In the genomic region with DNA sequence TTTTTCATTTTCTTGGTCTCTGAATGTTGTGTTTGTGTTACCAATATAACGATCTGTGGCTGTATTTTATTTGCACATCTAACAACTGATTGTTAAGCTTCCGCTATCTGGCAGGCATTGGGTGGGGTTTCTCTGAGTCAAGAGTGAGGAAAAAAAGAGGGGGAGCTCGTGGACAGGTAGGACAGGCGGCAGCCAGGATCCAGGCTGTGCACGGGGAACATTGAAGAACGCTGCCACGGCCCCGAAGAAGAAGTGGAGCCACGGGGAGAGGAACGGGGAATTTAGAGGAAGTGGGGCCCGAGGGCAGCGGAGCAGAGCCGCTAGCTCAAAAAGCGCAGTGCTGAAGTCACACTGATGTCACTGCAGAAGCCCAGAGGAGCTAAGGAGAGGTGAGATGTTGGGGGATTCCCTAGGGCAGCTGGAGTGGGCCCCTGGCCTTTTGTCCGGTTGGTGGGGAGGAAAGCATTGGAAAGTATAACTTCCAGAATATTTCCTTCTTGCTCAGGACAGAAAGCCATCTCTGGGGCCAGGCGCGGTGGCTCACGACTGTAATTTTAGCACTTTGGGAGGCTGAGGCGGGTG, we compare ENCODE assay signal across 9 cellular contexts. TPM values are rescaled to one million over a fixed set of nuclear protein-coding genes. Genes with fewer than 3 reads are reported as not detected.
DNase-seq lines count a peak whose midpoint lies in the region; ATAC-seq lines count a peak whose summit lies in the region.
"Had no signal": no experiment of that assay in that cellular context is flagged by ENCODE, and none has a peak within 500 bp of the region (broad histone marks: within the 10 kb centered on the region; RNA-seq: fewer than 3 reads in every experiment).

No MANE protein-coding gene starts in this region.

- H3K36me3 ChIP-seq in SJCRH30: no peaks in the 10 kb centered on the region
- H3K36me3 ChIP-seq: cardiac muscle cell had no signal

- H3K4me1 Mint-ChIP-seq in activated naive CD8-positive, alpha-beta T cell treated with anti-CD3 and anti-CD28 coated beads, Interleukin-2, amount 50 U/mL, for 24 hours: peaks cover 25% of the 10 kb centered on the region

- peak; percentile 58 for ATAC-seq in HG03064 (IDR thresholded peaks at IDR 0.05; ENCODE audit: low read depth, unreplicated experiment)
- ATAC-seq in activated naive CD8-positive, alpha-beta T cell treated with anti-CD3 and anti-CD28 coated beads, Interleukin-2, amount 50 U/mL, for 24 hours: peak; percentile 73
- peak; percentile 65 for ATAC-seq in left colon

- H3K27ac ChIP-seq in SJCRH30: no peak overlapping the region
- H3K27ac ChIP-seq: cardiac muscle cell had no signal

- no peaks in the 10 kb centered on the region for H3K9me3 ChIP-seq in SJCRH30 (replicated peaks)

- H3K27me3 Mint-ChIP-seq in activated naive CD8-positive, alpha-beta T cell treated with anti-CD3 and anti-CD28 coated beads, Interleukin-2, amount 50 U/mL, for 24 hours: no peaks in the 10 kb centered on the region

- intact Hi-C loops in left colon (cut with DNase I, micrococcal nuclease): no loop called here

- DNase-seq in NCI-H2029 (lab: John Stamatoyannopoulos, UW) (peak; percentile 13), NCI-H2029 treated with DMSO at 0.1 percent for 48 hours (lab: John Stamatoyannopoulos, UW) (no peak), SJCRH30 (peak; percentile 43 to 60), left colon (peak; percentile 59 to 70), mesenteric fat pad (ENCODE audit: low spot score) (no peak)
- peak; percentile 73 for DNase-seq in activated naive CD8-positive, alpha-beta T cell treated with anti-CD3 and anti-CD28 coated beads, Interleukin-2, amount 50 U/mL, for 24 hours
- DNase-seq in stimulated activated CD8-positive, alpha-beta memory T cell treated with anti-CD3 and anti-CD28 coated beads, Interleukin-15, amount 100 ng/mL, for 4 hours (ENCODE audit: low read depth in 2 of 2): peak; percentile 21 to 36

- no peaks in the 10 kb centered on the region for H3K9me3 Mint-ChIP-seq in activated naive CD8-positive, alpha-beta T cell treated with anti-CD3 and anti-CD28 coated beads, Interleukin-2, amount 50 U/mL, for 24 hours

- peak overlapping the region; percentile 49 for H3K4me3 ChIP-seq in SJCRH30
- H3K4me3 ChIP-seq: cardiac muscle cell had no signal

- H3K4me1 ChIP-seq in SJCRH30: peaks cover 8% of the 10 kb centered on the region; the same call in 1 of the 2 replicates

- peak overlapping the region; percentile 98 for H3K27ac Mint-ChIP-seq in activated naive CD8-positive, alpha-beta T cell treated with anti-CD3 and anti-CD28 coated beads, Interleukin-2, amount 50 U/mL, for 24 hours

- no peaks in the 10 kb centered on the region for H3K27me3 ChIP-seq in SJCRH30

- H3K4me3 Mint-ChIP-seq in activated naive CD8-positive, alpha-beta T cell treated with anti-CD3 and anti-CD28 coated beads, Interleukin-2, amount 50 U/mL, for 24 hours: peak overlapping the region; percentile 92

- H3K36me3 Mint-ChIP-seq in activated naive CD8-positive, alpha-beta T cell treated with anti-CD3 and anti-CD28 coated beads, Interleukin-2, amount 50 U/mL, for 24 hours (ENCODE audit: low read depth): no peaks in the 10 kb centered on the region

RNA-seq across cellular contexts. Expression of a gene that starts 20.9 kb away (rescaled TPM):
- total RNA-seq in SJCRH30 (2014; rRNA removed; shearing (Covaris generic)): 26.1 and 32.8 TPM in 2 replicates
- total RNA-seq in left colon (10 to 100 TPM; 27.3 to 27.8 TPM), mesenteric fat pad (24.4 TPM)

Comparison
In these comparisons a context has a peak if more than half of its experiments do, and no peak if none do; other contexts are left out.
1. DNase-seq: peak in NCI-H2029 (single experiment), SJCRH30 (2 of 2), activated naive CD8-positive, alpha-beta T cell treated with anti-CD3 and anti-CD28 coated beads, Interleukin-2, amount 50 U/mL, for 24 hours (single experiment), left colon (2 of 2) and stimulated activated CD8-positive, alpha-beta memory T cell treated with anti-CD3 and anti-CD28 coated beads, Interleukin-15, amount 100 ng/mL, for 4 hours (2 of 2); none in NCI-H2029 treated with DMSO at 0.1 percent for 48 hours (single experiment) and mesenteric fat pad (single experiment).
2. Peak in every context shown above with its lines, with median percentiles within 50 percentile points of each other: ATAC-seq.